ENCODE assay signal across 27 cellular contexts in genomic region chr7:24566274-24566673, GRCh38.
"Had no signal": no experiment of that assay in that cellular context is flagged by ENCODE, and none has a peak within 500 bp of the region (broad histone marks: within the 10 kb centered on the region; RNA-seq: fewer than 3 reads in every experiment).

No MANE protein-coding gene starts in this region.

- H3K36me3 ChIP-seq: MG63, Peyer's patch, SJSA1 had no signal

- H3K27ac ChIP-seq: HL-60, Peyer's patch, SJSA1, SK-N-MC had no signal

- H3K4me1 ChIP-seq: Peyer's patch, SJSA1 had no signal

- DNase-seq: Karpas-422, KG1, MG63, NCI-H1092, NCI-H1105 treated with DMSO at 0.1 percent for 48 hours, NCI-H1417 treated with DMSO at 0.1 percent for 48 hours, NCI-H146, NCI-H1694 treated with DMSO at 0.1 percent for 48 hours, NCI-H1930, NCI-H2081 treated with DMSO at 0.1 percent for 48 hours, NCI-H2171, NCI-H226, NCI-H446, NCI-H510A, NCI-H524 treated with DMSO at 0.1 percent for 48 hours, NCI-H69, NCI-H774, PC-3, Peyer's patch, SHP77 treated with DMSO at 0.1 percent for 48 hours, T-helper 1 cell, T-helper 17 cell had no signal

- H3K36me3 Mint-ChIP-seq: IgD-negative memory B cell had no signal

- H3K27ac Mint-ChIP-seq: IgD-negative memory B cell, T-helper 17 cell had no signal

- H3K9me3 ChIP-seq: MG63, Peyer's patch, SJSA1 had no signal

- H3K27me3 Mint-ChIP-seq: IgD-negative memory B cell had no signal

- H3K27me3 ChIP-seq: Peyer's patch had no signal

- H3K4me3 ChIP-seq: MG63, Peyer's patch, SJSA1, SK-N-MC had no signal

- H3K4me1 Mint-ChIP-seq: IgD-negative memory B cell had no signal

- H3K4me3 Mint-ChIP-seq: IgD-negative memory B cell, T-helper 17 cell had no signal

- ATAC-seq: PC-3, Right ventricle myocardium inferior, T-helper 17 cell had no signal

- H3K9me3 Mint-ChIP-seq: IgD-negative memory B cell had no signal
